In genomic region chr20:34883809-34884208, GRCh38 we compare ENCODE assay signal across 1 cellular context.
TF ChIP-seq lines count a peak whose summit lies in the region.

No MANE protein-coding gene starts in this region.

TF ChIP-seq in K562, 482 proteins besides CTCF, POLR2A, EP300 and RAD21:
- TF ChIP-seq ZNF121 (CRISPR knock-in tag; conservative IDR thresholded peaks at IDR 0.05) (peak; percentile 90), SUPT5H (IDR thresholded peaks at IDR 0.05) (0 out of 2 replicates have a peak, but pooled peaks have one; percentile 14), ZC3H11A (IDR thresholded peaks at IDR 0.05; ENCODE audit: low read depth, low read length) (no peak)
